Comparison of ENCODE assay signal across 8 cellular contexts in genomic region chr6:125791151-125791819, GRCh38. TPM values are rescaled to one million over a fixed set of nuclear protein-coding genes. Genes with fewer than 3 reads are reported as not detected.
DNase-seq lines count a peak whose midpoint lies in the region; ATAC-seq and TF ChIP-seq lines count a peak whose summit lies in the region.

No MANE protein-coding gene starts in this region.

- H2AFZ ChIP-seq in OCI-LY3 (ENCODE audit: low read depth, low read length) (no peak overlapping the region), neuron (ENCODE audit: low read depth, low read length) (peak overlapping the region; percentile 98)

- WGBS in gastroesophageal sphincter (ENCODE audit: low coverage in 1 of 2), 2 donors: 0 to 1% methylated on average over 11 to 12 of the region's 28 CpGs

- no peak for TF ChIP-seq POLR2A in gastroesophageal sphincter (IDR thresholded peaks at IDR 0.05)

- H3K36me3 ChIP-seq in OCI-LY3 (replicated peaks; ENCODE audit: low read depth, low read length) (no peaks in the 10 kb centered on the region), gastroesophageal sphincter (no peaks in the 10 kb centered on the region), neuron (ENCODE audit: insufficient read depth, low read length) (no peaks in the 10 kb centered on the region)

- DNase-seq in DMS114 treated with DMSO at 0.1 percent for 48 hours (lab: John Stamatoyannopoulos, UW; ENCODE audit: unreplicated experiment) (peak; percentile 23), NCI-H2081 treated with DMSO at 0.1 percent for 48 hours (lab: John Stamatoyannopoulos, UW) (no peak)
- peak; percentile 81 for DNase-seq in activated effector memory CD4-positive, alpha-beta T cell treated with anti-CD3 and anti-CD28 coated beads, Interleukin-2, amount 50 U/mL, for 16 hours

- no peaks in the 10 kb centered on the region for H3K27me3 ChIP-seq in OCI-LY3 (ENCODE audit: low read depth, low read length)
- H3K27me3 ChIP-seq in gastroesophageal sphincter: no peaks in the 10 kb centered on the region
- H3K27me3 ChIP-seq in neuron (ENCODE audit: insufficient read depth, low read length): no peaks in the 10 kb centered on the region

- H3K27ac ChIP-seq in OCI-LY3 (ENCODE audit: low read length) (peak overlapping the region; percentile 60), gastroesophageal sphincter (peak overlapping the region; percentile 84 to 99 (median 94))

- ATAC-seq in GM19463 (IDR thresholded peaks at IDR 0.05; ENCODE audit: unreplicated experiment): peak; percentile 28
- ATAC-seq in HG03565 (IDR thresholded peaks at IDR 0.05; ENCODE audit: unreplicated experiment): peak; percentile 31
- no peak for ATAC-seq in gastroesophageal sphincter

- H3K4me1 ChIP-seq in OCI-LY3 (ENCODE audit: low read length): peaks cover 52% of the 10 kb centered on the region
- H3K4me1 ChIP-seq in gastroesophageal sphincter: peaks cover 0 to 50% (median 4%) of the 10 kb centered on the region in 3 donors
- H3K4me1 ChIP-seq in neuron (ENCODE audit: insufficient read depth, low read length): peaks cover 19% of the 10 kb centered on the region

- H3K9ac ChIP-seq in OCI-LY3 (ENCODE audit: low read length): peak overlapping the region; percentile 85

- H3K4me2 ChIP-seq in OCI-LY3 (ENCODE audit: low read length): peak overlapping the region; percentile 75

- TF ChIP-seq CTCF in OCI-LY3 (IDR thresholded peaks at IDR 0.05; ENCODE audit: low read depth, low read length) (peak; percentile 59; the same call in 1 of the 2 replicates), gastroesophageal sphincter (IDR thresholded peaks at IDR 0.05) (peak; percentile 40 to 56 (median 52))

- peak overlapping the region; percentile 96 for H3K4me3 ChIP-seq in OCI-LY3 (ENCODE audit: low read length)
- H3K4me3 ChIP-seq in gastroesophageal sphincter: peak overlapping the region; percentile 70 to 86
- H3K4me3 ChIP-seq in neuron (ENCODE audit: low read length): peak overlapping the region; percentile 68

- H4K20me1 ChIP-seq in OCI-LY3 (ENCODE audit: insufficient read depth, low read length): peaks cover 6% of the 10 kb centered on the region; the same call in 1 of the 2 replicates

- H3K9me3 ChIP-seq in OCI-LY3 (ENCODE audit: insufficient read depth, low read length): no peaks in the 10 kb centered on the region
- no peaks in the 10 kb centered on the region for H3K9me3 ChIP-seq in gastroesophageal sphincter
- no peaks in the 10 kb centered on the region for H3K9me3 ChIP-seq in neuron (ENCODE audit: low read length)

- no peak for TF ChIP-seq EP300 in gastroesophageal sphincter (IDR thresholded peaks at IDR 0.05)

- H3K79me2 ChIP-seq in OCI-LY3 (ENCODE audit: low read length): peaks cover 54% of the 10 kb centered on the region

RNA-seq across cellular contexts. Expression of gene NCOA7, which starts 0.5 kb away (rescaled TPM):
- 10 to 100 TPM; 18.1 to 31.4 (median 26.7) TPM for total RNA-seq in gastroesophageal sphincter

RNA-seq across cellular contexts. Expression of gene HEY2, which starts 41.9 kb away (rescaled TPM):
- 1 to 10 TPM; 1.1 to 2.3 (median 2.1) TPM for total RNA-seq in gastroesophageal sphincter
